Comparison of ENCODE assay signal across 19 cellular contexts in genomic region chr13:106595623-106596022, GRCh38. TPM values are rescaled to one million over a fixed set of nuclear protein-coding genes. Genes with fewer than 3 reads are reported as not detected.
A peak's percentile ranks its signal among the peaks of the same experiment; 100 is the strongest.
DNase-seq lines count a peak whose midpoint lies in the region; ATAC-seq and TF ChIP-seq lines count a peak whose summit lies in the region.
"Had no signal": no experiment of that assay in that cellular context is flagged by ENCODE, and none has a peak within 500 bp of the region (broad histone marks: within the 10 kb centered on the region; RNA-seq: fewer than 3 reads in every experiment).

No MANE protein-coding gene starts in this region.

- H4K20me1 ChIP-seq in H9 (ENCODE audit: control insufficient read depth, insufficient read depth, insufficient read length), result peaks cover 2% of the 10 kb centered on the region

- no peaks in the 10 kb centered on the region for H3K9me3 ChIP-seq in H9 (ENCODE audit: control insufficient read depth, low read depth, low read length)
- no peaks in the 10 kb centered on the region for H3K9me3 ChIP-seq in left ventricle myocardium inferior (replicated peaks)
- H3K9me3 ChIP-seq: BE2C had no signal

- TF ChIP-seq CTCF in H9 (conservative IDR thresholded peaks at IDR 0.05), result no peak
- no peak for TF ChIP-seq CTCF in dorsolateral prefrontal cortex (IDR thresholded peaks at IDR 0.05 in 54 of 56, conservative IDR thresholded peaks at IDR 0.05 in 2 of 56; ENCODE audit: low read depth in 1 of 56, partially characterized antibody in 56 of 56)
- TF ChIP-seq CTCF in left ventricle myocardium inferior (IDR thresholded peaks at IDR 0.05; ENCODE audit: borderline replicate concordance), result no peak

- no peaks in the 10 kb centered on the region for H3K79me2 ChIP-seq in H9 (ENCODE audit: insufficient read depth, low read length)

- H3K4me1 Mint-ChIP-seq in H9, result no peaks in the 10 kb centered on the region
- H3K4me1 Mint-ChIP-seq in activated T-cell treated with anti-CD3 and anti-CD28 coated beads, Interleukin-2, amount 50 U/mL, for 72 hours (ENCODE audit: low read depth), result peaks cover 12% of the 10 kb centered on the region
- H3K4me1 Mint-ChIP-seq: GM23338 had no signal

- peak; percentile 62 for ATAC-seq in sciatic nerve
- no peak for ATAC-seq in activated T-cell treated with anti-CD3 and anti-CD28 coated beads, Interleukin-2, amount 50 U/mL, for 72 hours (replicated peaks in 1 of 2)
- ATAC-seq: GM23338 had no signal

- DNase-seq in H9 (no peak), dorsolateral prefrontal cortex (no peak), left ventricle myocardium inferior (peak; percentile 51), sciatic nerve (ENCODE audit: low spot score) (no peak), 8988T (no peak), OCI-M1 (lab: John Stamatoyannopoulos, UW) (no peak)
- no peak for DNase-seq in activated T-cell treated with anti-CD3 and anti-CD28 coated beads, Interleukin-2, amount 50 U/mL, for 72 hours
- DNase-seq: BE2C; CD4-positive, CD25-positive, alpha-beta regulatory T cell; COR-L47; DMS 273 treated with DMSO at 0.1 percent for 48 hours; KBM-7; NCI-H1105; NCI-H2081; NCI-H2171 treated with DMSO at 0.1 percent for 48 hours; NCI-H446; NCI-H69; SHP77 had no signal

- H3K4me2 ChIP-seq in H9 (ENCODE audit: insufficient read depth, insufficient read length, low read length), result no peak overlapping the region
- H3K4me2 ChIP-seq: GM23338 had no signal

- H3K4me1 ChIP-seq in H9 (ENCODE audit: insufficient read depth, low read length) (no peaks in the 10 kb centered on the region), left ventricle myocardium inferior (peaks cover 19% of the 10 kb centered on the region)
- H3K4me1 ChIP-seq: BE2C had no signal

- H4K91ac ChIP-seq in H9 (ENCODE audit: insufficient read length, low read depth, low read length), result no peak overlapping the region

- no peaks in the 10 kb centered on the region for H3K9me3 Mint-ChIP-seq in H9
- no peaks in the 10 kb centered on the region for H3K9me3 Mint-ChIP-seq in activated T-cell treated with anti-CD3 and anti-CD28 coated beads, Interleukin-2, amount 50 U/mL, for 72 hours

- H3K27ac Mint-ChIP-seq in H9, result peak overlapping the region in 1 of 3 experiments; percentile 34; a peak in 1 of 7 replicates
- no peak overlapping the region for H3K27ac Mint-ChIP-seq in activated T-cell treated with anti-CD3 and anti-CD28 coated beads, Interleukin-2, amount 50 U/mL, for 72 hours
- H3K27ac Mint-ChIP-seq: GM23338 had no signal

- no peak overlapping the region for H2BK120ac ChIP-seq in H9 (ENCODE audit: low read depth, low read length, poor library complexity, severe bottlenecking)

- no peak overlapping the region for H3K56ac ChIP-seq in H9 (ENCODE audit: insufficient read length, low read depth, low read length)

- peaks cover 2% of the 10 kb centered on the region; the same call in 1 of the 2 replicates for H3K27me3 Mint-ChIP-seq in H9 (ENCODE audit: low read depth)
- peaks cover 17% of the 10 kb centered on the region for H3K27me3 Mint-ChIP-seq in activated T-cell treated with anti-CD3 and anti-CD28 coated beads, Interleukin-2, amount 50 U/mL, for 72 hours (ENCODE audit: low read depth)

- no peak overlapping the region for H3K4me3 Mint-ChIP-seq in H9
- no peak overlapping the region for H3K4me3 Mint-ChIP-seq in activated T-cell treated with anti-CD3 and anti-CD28 coated beads, Interleukin-2, amount 50 U/mL, for 72 hours
- H3K4me3 Mint-ChIP-seq: CD4-positive, CD25-positive, alpha-beta regulatory T cell; GM23338 had no signal

- no peak overlapping the region for H2AK5ac ChIP-seq in H9 (ENCODE audit: insufficient read length, low read length)

- H3K79me1 ChIP-seq in H9 (ENCODE audit: insufficient read depth, low read depth, low read length, poor library complexity, severe bottlenecking), result no peaks in the 10 kb centered on the region

- peak overlapping the region; percentile 93 for H3K23ac ChIP-seq in H9 (ENCODE audit: insufficient read length, low read depth, low read length)

- H4K5ac ChIP-seq in H9 (ENCODE audit: insufficient read length, low read depth, low read length), result peak overlapping the region; percentile 57

- no peak overlapping the region for H3K4ac ChIP-seq in H9 (ENCODE audit: low read depth, low read length)

- H3K14ac ChIP-seq in H9 (ENCODE audit: insufficient read depth, low read length), result no peak overlapping the region

- H3K23me2 ChIP-seq in H9 (ENCODE audit: insufficient read length, low read depth, low read length, poor library complexity, severe bottlenecking), result no peaks in the 10 kb centered on the region

- no peak overlapping the region for H3K9ac ChIP-seq in H9 (ENCODE audit: extremely low read depth, insufficient read length, low read length)

- no peak overlapping the region for H2BK12ac ChIP-seq in H9 (ENCODE audit: insufficient read length, low read depth, low read length)

- H3K27me3 ChIP-seq in H9 (ENCODE audit: insufficient read depth, low read length), result peaks cover 2% of the 10 kb centered on the region; the same call in 1 of the 2 replicates
- no peaks in the 10 kb centered on the region for H3K27me3 ChIP-seq in dorsolateral prefrontal cortex
- H3K27me3 ChIP-seq in left ventricle myocardium inferior (ENCODE audit: low read depth), result no peaks in the 10 kb centered on the region
- H3K27me3 ChIP-seq: BE2C had no signal

- no peak overlapping the region for H2BK15ac ChIP-seq in H9 (ENCODE audit: low read depth, low read length)

- no CpG with 5 or more reads among the region's 6 CpGs for WGBS in H9 (ENCODE audit: extremely low coverage, insufficient read length, low lambda C conversion rate)

- H2BK20ac ChIP-seq in H9 (ENCODE audit: low read depth, low read length, poor library complexity, severe bottlenecking), result no peak overlapping the region

- no peaks in the 10 kb centered on the region for H3K36me3 ChIP-seq in left ventricle myocardium inferior
- H3K36me3 ChIP-seq: BE2C had no signal

- H3K36me3 Mint-ChIP-seq in H9 (ENCODE audit: insufficient read depth in 1 of 3, low read depth in 3 of 3), result no peaks in the 10 kb centered on the region; a peak in 1 of 7 replicates
- no peaks in the 10 kb centered on the region for H3K36me3 Mint-ChIP-seq in activated T-cell treated with anti-CD3 and anti-CD28 coated beads, Interleukin-2, amount 50 U/mL, for 72 hours (ENCODE audit: insufficient read depth in 2 of 2)
- H3K36me3 Mint-ChIP-seq: CD4-positive, CD25-positive, alpha-beta regulatory T cell had no signal

- H3K18ac ChIP-seq in H9 (ENCODE audit: insufficient read length, low read depth, low read length), result no peak overlapping the region

- intact Hi-C loops in dorsolateral prefrontal cortex (cut with DNase I) (no loop called here), left ventricle myocardium inferior (cut with micrococcal nuclease) (no loop called here), sciatic nerve (cut with DNase I) (no loop called here)

- H4K8ac ChIP-seq in H9 (replicated peaks; ENCODE audit: insufficient read length, low read depth, low read length), result no peak overlapping the region

- no peak overlapping the region for H2BK5ac ChIP-seq in H9 (ENCODE audit: insufficient read length, low read length)

- no peak overlapping the region for H2AFZ ChIP-seq in H9 (ENCODE audit: low read length)
- H2AFZ ChIP-seq: GM23338 had no signal

- H3K27ac ChIP-seq in H9 (ENCODE audit: insufficient read length, low read depth, low read length) (no peak overlapping the region), dorsolateral prefrontal cortex (peak overlapping the region in 35 of 59 donors; percentile 1 to 81 (median 50)), left ventricle myocardium inferior (replicated peaks) (no peak overlapping the region)

- H3T11ph ChIP-seq in H9 (ENCODE audit: low read length), result no peak overlapping the region

- H3K4me3 ChIP-seq in dorsolateral prefrontal cortex, result no peak overlapping the region
- H3K4me3 ChIP-seq in left ventricle myocardium inferior, result no peak overlapping the region
- H3K4me3 ChIP-seq: GM23338 had no signal

RNA-seq across cellular contexts. Expression of gene ARGLU1, which starts 27.7 kb away (rescaled TPM):
- 96.9 and 100 TPM in 2 replicates for total RNA-seq in H9 (2021)
- 100 to 1,000 TPM; 101 to 209 (median 139) TPM for total RNA-seq in dorsolateral prefrontal cortex
- 29.0 TPM for total RNA-seq in left ventricle myocardium inferior
- total RNA-seq in sciatic nerve, result 150 TPM
- 10 to 100 TPM; 97.2 to 98.9 TPM for total RNA-seq in activated T-cell treated with anti-CD3 and anti-CD28 coated beads, Interleukin-2, amount 50 U/mL, for 72 hours

Comparison
In these comparisons a context has a peak if more than half of its experiments do, and no peak if none do; other contexts are left out.
1. H3K27ac ChIP-seq: peak in dorsolateral prefrontal cortex (35 of 59); none in H9 (single experiment) and left ventricle myocardium inferior (single experiment).